Comparison of ENCODE assay signal across 28 cellular contexts in genomic region chr2:108548221-108549003, GRCh38. TPM values are rescaled to one million over a fixed set of nuclear protein-coding genes. Genes with fewer than 3 reads are reported as not detected.
DNase-seq lines count a peak whose midpoint lies in the region; ATAC-seq and TF ChIP-seq lines count a peak whose summit lies in the region.
"Had no signal": no experiment of that assay in that cellular context is flagged by ENCODE, and none has a peak within 500 bp of the region (broad histone marks: within the 10 kb centered on the region; RNA-seq: fewer than 3 reads in every experiment).

No MANE protein-coding gene starts in this region.

- H3K36me3 ChIP-seq in skeletal muscle satellite cell (ENCODE audit: insufficient read depth, low read length) = no peaks in the 10 kb centered on the region
- H3K36me3 ChIP-seq in tibial artery = no peaks in the 10 kb centered on the region
- H3K36me3 ChIP-seq: colonic mucosa, left ventricle myocardium inferior, tibial nerve had no signal

- H3K27ac ChIP-seq in tibial artery = no peak overlapping the region
- H3K27ac ChIP-seq: body of pancreas, colonic mucosa, left ventricle myocardium inferior, tibial nerve had no signal

- H3K4me3 ChIP-seq in fibroblast of villous mesenchyme (ENCODE audit: low read depth, low read length) (no peak overlapping the region), skeletal muscle satellite cell (ENCODE audit: low read length) (no peak overlapping the region), tibial artery (no peak overlapping the region)
- H3K4me3 ChIP-seq: body of pancreas, colonic mucosa, left ventricle myocardium inferior, mucosa of descending colon, tibial nerve had no signal

- H3K27me3 ChIP-seq in skeletal muscle satellite cell (ENCODE audit: control insufficient read depth, insufficient read depth, low read length) (no peaks in the 10 kb centered on the region), tibial artery (no peaks in the 10 kb centered on the region)
- H3K27me3 ChIP-seq: body of pancreas, colonic mucosa, tibial nerve had no signal

- peak overlapping the region; percentile 59 for H3K27ac Mint-ChIP-seq in HFFc6
- H3K27ac Mint-ChIP-seq: activated CD8-positive, alpha-beta memory T cell treated with anti-CD3 and anti-CD28 coated beads, Interleukin-2, amount 10 ng/mL, durations not matched to agents 7 days and 5 days; activated naive CD8-positive, alpha-beta T cell treated with anti-CD3 and anti-CD28 coated beads for 36 hours; activated T-helper 1 cell treated with anti-CD3 and anti-CD28 coated beads, Interleukin-12 subunit alpha, Interleukin-12 subunit beta, Interleukin-2, Interleukin-4 antibody, amounts not matched to agents 30 ng/mL and 10 ng/mL and 1 ng/mL, durations not matched to agents 14 hours and 24 hours and 36 hours; CD8-positive, alpha-beta T cell had no signal

- H3K4me1 Mint-ChIP-seq in HFFc6 (ENCODE audit: low read depth) = peaks cover 24% of the 10 kb centered on the region
- H3K4me1 Mint-ChIP-seq: activated CD8-positive, alpha-beta memory T cell treated with anti-CD3 and anti-CD28 coated beads, Interleukin-2, amount 10 ng/mL, durations not matched to agents 7 days and 5 days; immature natural killer cell had no signal

- H3K9me3 ChIP-seq in skeletal muscle satellite cell (replicated peaks; ENCODE audit: low read length) (no peaks in the 10 kb centered on the region), tibial artery (no peaks in the 10 kb centered on the region)
- H3K9me3 ChIP-seq: body of pancreas, colonic mucosa, left ventricle myocardium inferior, mucosa of descending colon, tibial nerve had no signal

- no peak overlapping the region for H3K9ac ChIP-seq in skeletal muscle satellite cell (ENCODE audit: low read depth, low read length)

- H3K9me3 Mint-ChIP-seq in HFFc6 = no peaks in the 10 kb centered on the region
- H3K9me3 Mint-ChIP-seq: activated T-helper 1 cell treated with anti-CD3 and anti-CD28 coated beads, Interleukin-12 subunit alpha, Interleukin-12 subunit beta, Interleukin-2, Interleukin-4 antibody, amounts not matched to agents 30 ng/mL and 10 ng/mL and 1 ng/mL, durations not matched to agents 14 hours and 24 hours and 36 hours; CD8-positive, alpha-beta T cell; immature natural killer cell had no signal

- peaks cover 9% of the 10 kb centered on the region for H3K36me3 Mint-ChIP-seq in HFFc6 (ENCODE audit: low read depth)
- H3K36me3 Mint-ChIP-seq: CD8-positive, alpha-beta T cell; immature natural killer cell had no signal

- H3K27me3 Mint-ChIP-seq in HFFc6 (ENCODE audit: insufficient read depth) = no peaks in the 10 kb centered on the region; the same call in none of the 2 replicates
- H3K27me3 Mint-ChIP-seq: activated CD8-positive, alpha-beta memory T cell treated with anti-CD3 and anti-CD28 coated beads, Interleukin-2, amount 10 ng/mL, durations not matched to agents 7 days and 5 days; activated naive CD8-positive, alpha-beta T cell treated with anti-CD3 and anti-CD28 coated beads for 36 hours had no signal

- peaks cover 13% of the 10 kb centered on the region for H3K4me1 ChIP-seq in skeletal muscle satellite cell (ENCODE audit: control insufficient read depth, insufficient read depth, low read length)
- peaks cover 0 to 30% (median 14%) of the 10 kb centered on the region in 4 donors for H3K4me1 ChIP-seq in tibial artery
- H3K4me1 ChIP-seq: colonic mucosa had no signal

- ATAC-seq in HG03280 (IDR thresholded peaks at IDR 0.05; ENCODE audit: unreplicated experiment) = no peak
- ATAC-seq in GM19463 (IDR thresholded peaks at IDR 0.05; ENCODE audit: unreplicated experiment) = no peak
- ATAC-seq: activated CD8-positive, alpha-beta memory T cell treated with anti-CD3 and anti-CD28 coated beads, Interleukin-2, amount 10 ng/mL, durations not matched to agents 7 days and 5 days; body of pancreas; CD8-positive, alpha-beta T cell; mucosa of descending colon; stimulated activated naive CD8-positive, alpha-beta T cell treated with anti-CD3 and anti-CD28 coated beads, Interleukin-15, Interleukin-2, amounts not matched to agents 100 U/mL and 50 U/mL, for 24 hours had no signal

- intact Hi-C loops in tibial artery (cut with DNase I; ENCODE audit: low total_unique reads) = no loop called here

- H3K4me3 Mint-ChIP-seq in HFFc6 = no peak overlapping the region; the same call in 1 of the 2 replicates
- H3K4me3 Mint-ChIP-seq: activated CD8-positive, alpha-beta memory T cell treated with anti-CD3 and anti-CD28 coated beads, Interleukin-2, amount 10 ng/mL, durations not matched to agents 7 days and 5 days; activated naive CD8-positive, alpha-beta T cell treated with anti-CD3 and anti-CD28 coated beads for 36 hours; activated T-helper 1 cell treated with anti-CD3 and anti-CD28 coated beads, Interleukin-12 subunit alpha, Interleukin-12 subunit beta, Interleukin-2, Interleukin-4 antibody, amounts not matched to agents 30 ng/mL and 10 ng/mL and 1 ng/mL, durations not matched to agents 14 hours and 24 hours and 36 hours; CD8-positive, alpha-beta T cell; immature natural killer cell had no signal

- H3K4me2 ChIP-seq in skeletal muscle satellite cell (ENCODE audit: low read length) = peak overlapping the region; percentile 3

- DNase-seq in HFFc6 = peak; percentile 16
- DNase-seq in astrocyte of the hippocampus (ENCODE audit: low read depth, low spot score) = peak; percentile 65
- DNase-seq in fibroblast of villous mesenchyme (ENCODE audit: low read depth) = peak; percentile 86
- DNase-seq in tibial artery = no peak
- DNase-seq: activated CD4-positive, alpha-beta T cell treated with anti-CD3 and anti-CD28 coated beads for 4 hours; activated CD8-positive, alpha-beta memory T cell treated with anti-CD3 and anti-CD28 coated beads, Interleukin-2, amount 10 ng/mL, durations not matched to agents 7 days and 5 days; activated naive CD8-positive, alpha-beta T cell treated with anti-CD3 and anti-CD28 coated beads for 36 hours; body of pancreas; CD8-positive, alpha-beta T cell; colonic mucosa; DMS153; GF-D8; immature natural killer cell; left ventricle myocardium inferior; mucosa of descending colon; NCI-H1105; NCI-H2029; NCI-H345; NCI-H774; Right ventricle myocardium superior; stimulated activated CD4-positive, alpha-beta T cell treated with anti-CD3 and anti-CD28 coated beads, Interleukin-2, amount 100 ng/mL, for 48 hours; stimulated activated naive CD8-positive, alpha-beta T cell treated with anti-CD3 and anti-CD28 coated beads, Interleukin-15, Interleukin-2, amounts not matched to agents 100 U/mL and 50 U/mL, for 24 hours; T-helper 1 cell had no signal

- TF ChIP-seq CTCF in HFFc6 (IDR thresholded peaks at IDR 0.05) = no peak
- TF ChIP-seq CTCF in fibroblast of villous mesenchyme (IDR thresholded peaks at IDR 0.05; ENCODE audit: insufficient read depth, low read depth, low read length) = no peak
- no peak for TF ChIP-seq CTCF in tibial artery (IDR thresholded peaks at IDR 0.05)

RNA-seq across cellular contexts. Expression of gene LIMS1, which starts 14.1 kb away (rescaled TPM):
- total RNA-seq in HFFc6 (2021; fragmentation: NEBNext Ultra II Directional; extraction: Animal tissue kit (Norgen Biotek cat#: 25700)) = 10 to 100 TPM; 57.0 to 58.7 (median 57.8) TPM
- 152 and 162 TPM in 2 replicates for total RNA-seq in fibroblast of villous mesenchyme
- 161 and 180 TPM in 2 replicates for total RNA-seq in skeletal muscle satellite cell (2012; rRNA removed)

Comparison
In these comparisons a context has a peak if more than half of its experiments do, and no peak if none do; other contexts are left out.
1. DNase-seq: peak in HFFc6 (single experiment), astrocyte of the hippocampus (single experiment) and fibroblast of villous mesenchyme (single experiment); none in tibial artery (0 of 2).